12 cellular contexts compared by ENCODE assay signal in the genomic region with DNA sequence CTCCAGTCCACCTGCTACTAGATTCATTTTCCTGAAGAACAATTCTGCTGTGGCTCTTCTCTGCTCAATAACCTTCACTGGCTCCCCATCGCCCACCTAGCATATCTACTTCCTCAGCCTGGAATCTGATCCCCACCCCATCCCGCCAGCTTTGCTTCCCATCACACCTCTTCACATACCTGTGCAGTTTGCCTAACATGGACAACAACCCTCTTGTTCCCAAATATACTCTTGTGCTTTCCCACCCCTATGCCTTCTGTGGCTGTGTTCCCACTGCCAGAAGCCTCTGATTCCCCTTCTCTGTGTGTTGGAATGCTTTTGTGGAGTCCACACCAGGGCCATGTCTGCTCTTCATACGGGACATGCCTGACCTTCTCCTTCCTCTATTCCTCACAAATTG. TPM values are rescaled to one million over a fixed set of nuclear protein-coding genes. Genes with fewer than 3 reads are reported as not detected.
DNase-seq lines count a peak whose midpoint lies in the region; ATAC-seq and TF ChIP-seq lines count a peak whose summit lies in the region.
"Had no signal": no experiment of that assay in that cellular context is flagged by ENCODE, and none has a peak within 500 bp of the region (broad histone marks: within the 10 kb centered on the region; RNA-seq: fewer than 3 reads in every experiment).

No MANE protein-coding gene starts in this region.

- TF ChIP-seq EP300 in esophagus muscularis mucosa (IDR thresholded peaks at IDR 0.05) = no peak

- H3K4me3 ChIP-seq in CD8-positive, alpha-beta T cell (ENCODE audit: low read depth, low read length) = no peak overlapping the region
- H3K4me3 ChIP-seq in Panc1 (ENCODE audit: low read depth in 2 of 2, low read length in 2 of 2) (no peak overlapping the region), esophagus muscularis mucosa (no peak overlapping the region), psoas muscle (no peak overlapping the region)

- CTCF ChIA-PET in CD8-positive, alpha-beta T cell (lab: Charles Lee) = interaction anchor here (1.0 to 3.2 kb wide), 6 partner anchors 17 to 49 kb away, joined by 3 to 18 read pairs (median 4); no protein-coding TSS in a partner anchor
- CTCF ChIA-PET in Panc1 (lab: Charles Lee) = no interaction called here

- intact Hi-C loops in CD8-positive, alpha-beta T cell (cut with DNase I, micrococcal nuclease) = loop anchor here in 1 of 2 experiments (5.0 kb wide), 1 partner anchor 36 kb away; no protein-coding TSS in a partner anchor
- intact Hi-C loops in Panc1 (cut with micrococcal nuclease; ENCODE audit: unreplicated experiment) (no loop called here), esophagus muscularis mucosa (cut with DNase I) (no loop called here), psoas muscle (cut with DNase I) (no loop called here)

- no peaks in the 10 kb centered on the region for H3K9me3 ChIP-seq in CD8-positive, alpha-beta T cell (ENCODE audit: low read length)
- H3K9me3 ChIP-seq in Panc1 (ENCODE audit: control insufficient read depth, insufficient read depth, low read depth, low read length) = peaks cover 6% of the 10 kb centered on the region; the same call in 1 of the 2 replicates
- no peaks in the 10 kb centered on the region for H3K9me3 ChIP-seq in esophagus muscularis mucosa
- no peaks in the 10 kb centered on the region for H3K9me3 ChIP-seq in psoas muscle

- H3K9me3 Mint-ChIP-seq in CD8-positive, alpha-beta T cell = no peaks in the 10 kb centered on the region

- WGBS in esophagus muscularis mucosa = 88% methylated on average over 3 of the region's 3 CpGs
- 87 to 96% (median 87%) methylated on average over 3 of the region's 3 CpGs for WGBS in psoas muscle, 3 donors

- no peak overlapping the region for H3K27ac ChIP-seq in CD8-positive, alpha-beta T cell (ENCODE audit: low read depth, low read length)
- H3K27ac ChIP-seq in Panc1 (ENCODE audit: low read length) = peak overlapping the region; percentile 96
- peak overlapping the region; percentile 58 to 75 (median 68) for H3K27ac ChIP-seq in esophagus muscularis mucosa (replicated peaks in 1 of 4)
- peak overlapping the region; percentile 68 for H3K27ac ChIP-seq in psoas muscle

- H3K27me3 ChIP-seq in CD8-positive, alpha-beta T cell (ENCODE audit: insufficient read depth, low read length) = no peaks in the 10 kb centered on the region
- H3K27me3 ChIP-seq in Panc1 (ENCODE audit: control insufficient read depth, insufficient read depth, low read length) = no peaks in the 10 kb centered on the region
- no peaks in the 10 kb centered on the region for H3K27me3 ChIP-seq in esophagus muscularis mucosa
- no peaks in the 10 kb centered on the region for H3K27me3 ChIP-seq in psoas muscle (ENCODE audit: insufficient read depth in 3 of 3, low read length in 2 of 3)
- H3K27me3 ChIP-seq: brain microvascular endothelial cell had no signal

- H3K36me3 ChIP-seq in CD8-positive, alpha-beta T cell (ENCODE audit: insufficient read depth, low read length) = no peaks in the 10 kb centered on the region
- H3K36me3 ChIP-seq in Panc1 (ENCODE audit: control insufficient read depth, insufficient read depth, low read length) = no peaks in the 10 kb centered on the region
- no peaks in the 10 kb centered on the region for H3K36me3 ChIP-seq in esophagus muscularis mucosa
- H3K36me3 ChIP-seq in psoas muscle (ENCODE audit: insufficient read depth in 1 of 2, low read depth in 1 of 2) = no peaks in the 10 kb centered on the region
- H3K36me3 ChIP-seq: brain microvascular endothelial cell had no signal

- no peak for TF ChIP-seq CTCF in CD8-positive, alpha-beta T cell (IDR thresholded peaks at IDR 0.05)
- TF ChIP-seq CTCF in Panc1 (IDR thresholded peaks at IDR 0.05) (no peak), esophagus muscularis mucosa (IDR thresholded peaks at IDR 0.05) (no peak), psoas muscle (IDR thresholded peaks at IDR 0.05) (no peak)

- in situ Hi-C loops in Panc1 (cut with HindIII; ENCODE audit: low pct_unique_long_range_greater_than_20kb, low sequenced_read_pairs) = no loop called here

- H3K27ac Mint-ChIP-seq in CD8-positive, alpha-beta T cell = peak overlapping the region; percentile 98

- H3K36me3 Mint-ChIP-seq in CD8-positive, alpha-beta T cell = peaks cover 4% of the 10 kb centered on the region

- no peak for ATAC-seq in CD8-positive, alpha-beta T cell
- ATAC-seq in Panc1 (no peak), psoas muscle (no peak), HG03571 (IDR thresholded peaks at IDR 0.05; ENCODE audit: unreplicated experiment) (no peak), HG03460 (IDR thresholded peaks at IDR 0.05; ENCODE audit: unreplicated experiment) (no peak)

- H3K27me3 Mint-ChIP-seq in CD8-positive, alpha-beta T cell (ENCODE audit: low read depth) = no peaks in the 10 kb centered on the region

- no TSS peak for BruUV-seq in Panc1 (replicated peaks; lab: Mats Ljungman, UMichigan)

- POLR2A ChIA-PET in CD8-positive, alpha-beta T cell (lab: Charles Lee) = interaction anchor here (1.2 kb wide), 1 partner anchor 37 kb away, joined by 3 read pairs; no protein-coding TSS in a partner anchor
- POLR2A ChIA-PET in Panc1 (lab: Charles Lee) = no interaction called here

- DNase-seq in CD8-positive, alpha-beta T cell = no peak
- DNase-seq in Panc1 (ENCODE audit: low read depth, low spot score) = no peak
- no peak for DNase-seq in esophagus muscularis mucosa (ENCODE audit: extremely low spot score)
- no peak for DNase-seq in psoas muscle
- DNase-seq in amygdala (lab: John Stamatoyannopoulos, UW) = no peak
- DNase-seq in activated CD8-positive, alpha-beta memory T cell treated with anti-CD3 and anti-CD28 coated beads, Interleukin-2, amount 50 U/mL, for 4 hours = no peak
- DNase-seq: brain microvascular endothelial cell, NCI-H1417 treated with DMSO at 0.1 percent for 48 hours, posterior cingulate gyrus, T-helper 9 cell had no signal

- peak overlapping the region; percentile 73 for H3K4me3 Mint-ChIP-seq in CD8-positive, alpha-beta T cell

- peaks cover 92% of the 10 kb centered on the region for H3K4me1 ChIP-seq in CD8-positive, alpha-beta T cell (ENCODE audit: insufficient read depth, low read length)
- H3K4me1 ChIP-seq in Panc1 (ENCODE audit: control insufficient read depth, insufficient read depth, low read length) (peaks cover 42% of the 10 kb centered on the region), esophagus muscularis mucosa (peaks cover 34 to 42% (median 38%) of the 10 kb centered on the region in 4 donors), psoas muscle (peaks cover 30% of the 10 kb centered on the region)

- peaks cover 92% of the 10 kb centered on the region for H3K4me1 Mint-ChIP-seq in CD8-positive, alpha-beta T cell (ENCODE audit: low read depth)

- no peak for TF ChIP-seq POLR2A in esophagus muscularis mucosa (IDR thresholded peaks at IDR 0.05; ENCODE audit: low read depth)

RNA-seq across cellular contexts. Expression of a gene that starts 29.5 kb away (rescaled TPM):
- 10 to 100 TPM; 18.8 to 19.5 TPM for total RNA-seq in CD8-positive, alpha-beta T cell
- 43.5 TPM for total RNA-seq in Panc1 (2021; ENCODE audit: unreplicated experiment)
- 75.0 TPM for polyA plus RNA-seq in Panc1 (2012; ENCODE audit: insufficient read length)
- total RNA-seq in esophagus muscularis mucosa = 10 to 100 TPM in 1 of 4 donors, 1 to 10 TPM in 3; 8.2 to 10.8 (median 8.5) TPM
- total RNA-seq in psoas muscle = 10 to 100 TPM in 1 of 4 donors, 1 to 10 TPM in 3; 2.6 to 18.5 (median 6.1) TPM
- 1 to 10 TPM in 2 of 3 donors, under 1 TPM in 1; 0.65 to 2.6 (median 1.9) TPM for polyA plus RNA-seq in psoas muscle
